19 cellular contexts compared by ENCODE assay signal in the genomic region with DNA sequence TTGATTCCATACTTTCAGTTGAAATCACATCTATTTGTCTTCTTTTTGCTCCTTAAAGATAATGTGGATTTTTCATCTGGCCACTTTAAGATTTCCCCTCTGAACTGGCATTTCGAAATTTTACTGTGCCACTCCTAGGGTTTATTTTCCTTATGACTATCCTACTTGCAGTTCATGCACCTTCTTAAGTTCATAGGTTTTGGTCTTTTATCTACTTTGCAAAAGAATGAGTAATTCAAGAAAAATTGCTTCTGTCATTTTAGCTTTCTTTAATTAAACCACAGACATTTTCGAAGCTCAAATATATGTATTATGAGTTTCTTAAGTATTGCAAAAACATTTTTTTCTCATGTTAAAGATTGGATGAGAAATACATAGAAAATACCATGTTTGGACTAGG.
A peak's percentile ranks its signal among the peaks of the same experiment; 100 is the strongest.
DNase-seq lines count a peak whose midpoint lies in the region; ATAC-seq, FAIRE-seq and TF ChIP-seq lines count a peak whose summit lies in the region.
"Had no signal": no experiment of that assay in that cellular context is flagged by ENCODE, and none has a peak within 500 bp of the region (broad histone marks: within the 10 kb centered on the region; RNA-seq: fewer than 3 reads in every experiment).

No MANE protein-coding gene starts in this region.

- peak overlapping the region; percentile 77 for H2AFZ ChIP-seq in SU-DHL-6 (ENCODE audit: low read depth, low read length, severe bottlenecking)
- H2AFZ ChIP-seq: GM23248 had no signal

- H3K27me3 ChIP-seq in SU-DHL-6 (ENCODE audit: low read length) = no peaks in the 10 kb centered on the region

- H3K4me3 ChIP-seq in SU-DHL-6 (ENCODE audit: insufficient read depth, low read length, poor library complexity, severe bottlenecking) = no peak overlapping the region
- H3K4me3 ChIP-seq: A549, GM23248, HAP-1 had no signal

- H3K79me2 ChIP-seq in SU-DHL-6 (ENCODE audit: insufficient read depth, low read length) = no peaks in the 10 kb centered on the region

- no peaks in the 10 kb centered on the region; the same call in 1 of the 2 replicates for H3K36me3 ChIP-seq in SU-DHL-6 (ENCODE audit: low read length)
- H3K36me3 ChIP-seq: HAP-1 had no signal

- DNase-seq in HS-5 (ENCODE audit: low read depth) = peak; percentile 11
- peak; percentile 49 for DNase-seq in NCI-H226
- DNase-seq in non-pigmented ciliary epithelial cell (ENCODE audit: low read depth) = peak; percentile 2
- no peak for DNase-seq in D721Med (ENCODE audit: insufficient read length, low spot score)
- no peak for DNase-seq in stimulated activated CD4-positive, alpha-beta T cell treated with anti-CD3 and anti-CD28 coated beads, Interleukin-2, amount 100 ng/mL, for 24 hours
- DNase-seq: AML-193; Caco-2; CD4-positive, alpha-beta T cell; DMS153; DMS79; GDM1; GM23248 had no signal

- ATAC-seq in HG03108 (IDR thresholded peaks at IDR 0.05; ENCODE audit: unreplicated experiment) = no peak
- ATAC-seq: A549 had no signal

- no peak overlapping the region for H3K4me2 ChIP-seq in SU-DHL-6 (ENCODE audit: low read depth, low read length, poor library complexity, severe bottlenecking)
- H3K4me2 ChIP-seq: A549 had no signal

- no peak for TF ChIP-seq CTCF in SU-DHL-6 (IDR thresholded peaks at IDR 0.05; ENCODE audit: insufficient read depth, low read length, poor library complexity, severe bottlenecking)
- no peak for TF ChIP-seq CTCF in D721Med (IDR thresholded peaks at IDR 0.05; ENCODE audit: insufficient read depth, missing control alignments)

- no peak overlapping the region for H3K9ac ChIP-seq in SU-DHL-6 (ENCODE audit: low read length)
- H3K9ac ChIP-seq: GM23248 had no signal

- H3K9me2 ChIP-seq in SU-DHL-6 (replicated peaks; ENCODE audit: insufficient read depth, low read length) = no peaks in the 10 kb centered on the region

- no peak for FAIRE-seq in D721Med (lab: Jason Lieb, UNC)
- FAIRE-seq: A549, GM12892, GM18507 had no signal

- H3K27ac ChIP-seq in SU-DHL-6 (ENCODE audit: low read depth, low read length) = no peak overlapping the region
- H3K27ac ChIP-seq: A549, C4-2B, GM23248 had no signal

- no peaks in the 10 kb centered on the region for H4K20me1 ChIP-seq in SU-DHL-6 (ENCODE audit: low read depth, low read length)

- no peaks in the 10 kb centered on the region for H3F3A ChIP-seq in SU-DHL-6 (ENCODE audit: insufficient read depth)

- H3K9me3 ChIP-seq in SU-DHL-6 (ENCODE audit: insufficient read depth, low read length) = 0 out of 2 replicates have a peak, but pooled peaks cover 5% of the 10 kb centered on the region
- H3K9me3 ChIP-seq: A549, Caco-2, HAP-1 had no signal

Comparison
In these comparisons a context has a peak if more than half of its experiments do, and no peak if none do; other contexts are left out.
1. DNase-seq: peak in HS-5 (single experiment), NCI-H226 (single experiment) and non-pigmented ciliary epithelial cell (single experiment); none in D721Med (single experiment) and stimulated activated CD4-positive, alpha-beta T cell treated with anti-CD3 and anti-CD28 coated beads, Interleukin-2, amount 100 ng/mL, for 24 hours (0 of 2).